In the genomic region with DNA sequence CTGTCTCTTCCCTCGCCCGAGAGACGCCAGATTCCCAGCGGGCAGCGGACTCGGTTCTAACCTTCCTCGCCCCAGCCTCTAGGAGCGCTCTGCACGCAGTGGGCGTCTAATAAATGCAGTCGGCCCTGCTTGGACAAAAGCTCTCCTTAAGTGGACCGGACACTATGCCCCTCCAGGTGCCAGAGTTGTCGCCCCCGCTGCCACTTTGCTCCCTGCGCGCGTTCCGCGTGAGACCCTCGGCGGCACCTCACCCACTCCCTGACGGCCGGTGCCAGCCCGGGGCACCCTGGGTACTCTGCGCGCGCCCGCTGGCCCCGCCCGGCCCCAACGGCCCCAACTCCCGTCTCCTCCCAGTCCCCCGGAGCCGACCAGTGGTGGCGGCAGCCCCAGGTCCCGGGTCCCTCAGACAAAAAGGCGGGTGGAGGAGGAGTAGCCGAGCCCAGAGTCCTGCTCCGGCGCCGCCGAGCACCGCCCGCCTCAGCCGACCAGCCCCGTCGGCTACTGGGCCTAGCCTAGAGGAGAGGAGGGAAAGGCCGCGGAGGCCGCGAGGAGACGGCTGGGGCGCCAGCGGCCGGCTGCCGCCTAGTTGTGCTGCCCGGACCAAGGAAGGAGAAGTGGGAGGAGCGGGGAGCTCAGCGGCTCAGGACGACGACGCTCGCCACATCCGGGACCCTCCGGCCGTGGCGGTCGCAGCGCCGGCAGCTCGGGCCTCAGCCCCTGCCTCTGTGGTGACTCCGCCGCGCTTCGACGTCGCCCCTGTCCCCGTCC, we compare ENCODE assay signal across 8 cellular contexts.
DNase-seq lines count a peak whose midpoint lies in the region; ATAC-seq and TF ChIP-seq lines count a peak whose summit lies in the region.

No MANE protein-coding gene starts in this region.

- peak overlapping the region; percentile 92 for H4K8ac ChIP-seq in trophoblast cell (ENCODE audit: low read depth, low read length)

- peak overlapping the region; percentile 83 for H3K18ac ChIP-seq in trophoblast cell (ENCODE audit: low read length)

- H3K27ac ChIP-seq in heart left ventricle: peak overlapping the region; percentile 81 to 99 (median 96)
- H3K27ac ChIP-seq in trophoblast cell (ENCODE audit: low read depth, low read length): peak overlapping the region; percentile 99

- H2BK5ac ChIP-seq in trophoblast cell (ENCODE audit: low read depth, low read length, poor library complexity): peak overlapping the region; percentile 94

- peak overlapping the region; percentile 95 for H3K14ac ChIP-seq in trophoblast cell (ENCODE audit: low read length)

- H4K12ac ChIP-seq in trophoblast cell (ENCODE audit: low read depth, low read length): peak overlapping the region; percentile 81

- H4K91ac ChIP-seq in trophoblast cell (ENCODE audit: low read depth, low read length): peak overlapping the region; percentile 89

- H2AFZ ChIP-seq in trophoblast cell (ENCODE audit: insufficient read depth, low read length, poor library complexity): peak overlapping the region; percentile 98

- no peaks in the 10 kb centered on the region for H3K9me3 ChIP-seq in MG63
- no peaks in the 10 kb centered on the region for H3K9me3 ChIP-seq in heart left ventricle
- no peaks in the 10 kb centered on the region for H3K9me3 ChIP-seq in trophoblast cell (ENCODE audit: insufficient read depth, low read depth, low read length)

- H3K9ac ChIP-seq in trophoblast cell (ENCODE audit: low read length): peak overlapping the region; percentile 98

- H3K23ac ChIP-seq in trophoblast cell (ENCODE audit: low read length): no peak overlapping the region

- H3K4ac ChIP-seq in trophoblast cell (ENCODE audit: low read depth, low read length): peak overlapping the region; percentile 93

- H3K4me1 ChIP-seq in heart left ventricle (peaks cover 0 to 18% (median 6%) of the 10 kb centered on the region in 12 donors), trophoblast cell (ENCODE audit: control insufficient read depth in 1 of 2, insufficient read depth in 2 of 2, low read length in 2 of 2) (peaks cover 2 to 5% of the 10 kb centered on the region in 2 experiments)

- H3K27me3 ChIP-seq in MG63 (no peaks in the 10 kb centered on the region), heart left ventricle (no peaks in the 10 kb centered on the region), trophoblast cell (ENCODE audit: insufficient read depth, low read length) (no peaks in the 10 kb centered on the region)

- H3K4me3 ChIP-seq in MG63 (peak overlapping the region; percentile 98), heart left ventricle (peak overlapping the region; percentile 72 to 95 (median 84)), trophoblast cell (ENCODE audit: low read depth, low read length) (peak overlapping the region; percentile 92)

- ATAC-seq in activated naive CD8-positive, alpha-beta T cell treated with anti-CD3 and anti-CD28 coated beads, Interleukin-2, amount 50 U/mL, for 24 hours: peak; percentile 96
- peak; percentile 95 to 99 (median 99) for ATAC-seq in heart left ventricle

- peaks cover 19% of the 10 kb centered on the region for H3K4me1 Mint-ChIP-seq in activated naive CD8-positive, alpha-beta T cell treated with anti-CD3 and anti-CD28 coated beads, Interleukin-2, amount 50 U/mL, for 24 hours
- H3K4me1 Mint-ChIP-seq in type B pancreatic cell (ENCODE audit: unreplicated experiment): peaks cover 12% of the 10 kb centered on the region

- peak in 11 of 12 donors; percentile 18 to 62 (median 40) for TF ChIP-seq CTCF in heart left ventricle (IDR thresholded peaks at IDR 0.05)
- peak; percentile 69 for TF ChIP-seq CTCF in type B pancreatic cell (conservative IDR thresholded peaks at IDR 0.05)

- TF ChIP-seq POLR2A in GM10847 (IDR thresholded peaks at IDR 0.05; ENCODE audit: extremely low read depth, insufficient read length): peak; percentile 78
- peak in 1 of 2 donors; percentile 73 for TF ChIP-seq POLR2A in heart left ventricle (IDR thresholded peaks at IDR 0.05)

- no peaks in the 10 kb centered on the region for H3K27me3 Mint-ChIP-seq in activated naive CD8-positive, alpha-beta T cell treated with anti-CD3 and anti-CD28 coated beads, Interleukin-2, amount 50 U/mL, for 24 hours
- no peaks in the 10 kb centered on the region for H3K27me3 Mint-ChIP-seq in type B pancreatic cell

- H3K36me3 Mint-ChIP-seq in activated naive CD8-positive, alpha-beta T cell treated with anti-CD3 and anti-CD28 coated beads, Interleukin-2, amount 50 U/mL, for 24 hours (ENCODE audit: low read depth): no peaks in the 10 kb centered on the region
- no peaks in the 10 kb centered on the region for H3K36me3 Mint-ChIP-seq in type B pancreatic cell

- DNase-seq in HCEC 1CT (peak; percentile 82), MG63 (peak; percentile 90), SKM-1 treated with dmso at 0.1 percent for 144 hours (lab: John Stamatoyannopoulos, UW; ENCODE audit: unreplicated experiment) (peak; percentile 89), heart left ventricle (peak; percentile 84 to 91 (median 88)), trophoblast cell (peak; percentile 78 to 82), type B pancreatic cell (ENCODE audit: extremely low spot score, unreplicated experiment) (peak; percentile 84)
- DNase-seq in activated naive CD8-positive, alpha-beta T cell treated with anti-CD3 and anti-CD28 coated beads, Interleukin-2, amount 50 U/mL, for 24 hours: peak; percentile 78

- peak overlapping the region; percentile 93 for H3K4me3 Mint-ChIP-seq in activated naive CD8-positive, alpha-beta T cell treated with anti-CD3 and anti-CD28 coated beads, Interleukin-2, amount 50 U/mL, for 24 hours
- H3K4me3 Mint-ChIP-seq in type B pancreatic cell: peak overlapping the region; percentile 97

- peak overlapping the region; percentile 46 for H3K27ac Mint-ChIP-seq in activated naive CD8-positive, alpha-beta T cell treated with anti-CD3 and anti-CD28 coated beads, Interleukin-2, amount 50 U/mL, for 24 hours
- H3K27ac Mint-ChIP-seq in type B pancreatic cell: peak overlapping the region; percentile 75

- H3K4me2 ChIP-seq in trophoblast cell (ENCODE audit: low read length): peak overlapping the region; percentile 71

- H2AK5ac ChIP-seq in trophoblast cell (ENCODE audit: low read length): no peak overlapping the region

- intact Hi-C loops in heart left ventricle (cut with DNase I): loop anchor here in 4 of 10 donors (2.0 to 10.0 kb wide), 4 partner anchors 115 to 222 kb away; a partner anchor contains a TSS

- H3K36me3 ChIP-seq in MG63 (no peaks in the 10 kb centered on the region; the same call in 1 of the 2 replicates), heart left ventricle (no peaks in the 10 kb centered on the region), trophoblast cell (ENCODE audit: control insufficient read depth in 1 of 2, insufficient read depth in 2 of 2, low read length in 2 of 2) (no peaks in the 10 kb centered on the region)

- H3K79me1 ChIP-seq in trophoblast cell (ENCODE audit: low read length): peaks cover 10% of the 10 kb centered on the region

- peaks cover 15% of the 10 kb centered on the region for H3K79me2 ChIP-seq in trophoblast cell (ENCODE audit: control insufficient read depth, insufficient read depth, low read length, poor library complexity)

- WGBS in heart left ventricle, 4 donors: 0 to 1% (median 1%) methylated on average over 43 to 78 of the region's 78 CpGs
- WGBS in trophoblast cell (ENCODE audit: extremely low coverage, insufficient coverage, insufficient read length): no CpG with 5 or more reads among the region's 78 CpGs

- peak overlapping the region; percentile 12 for H2BK12ac ChIP-seq in trophoblast cell (ENCODE audit: low read length)

- peak overlapping the region; percentile 84 for H2BK120ac ChIP-seq in trophoblast cell (ENCODE audit: insufficient read depth, low read length, poor library complexity)

- no peaks in the 10 kb centered on the region for H3K9me3 Mint-ChIP-seq in activated naive CD8-positive, alpha-beta T cell treated with anti-CD3 and anti-CD28 coated beads, Interleukin-2, amount 50 U/mL, for 24 hours
- no peaks in the 10 kb centered on the region for H3K9me3 Mint-ChIP-seq in type B pancreatic cell

Comparison
In these comparisons a context has a peak if more than half of its experiments do, and no peak if none do; other contexts are left out.
1. Peak in every context shown above with its lines: DNase-seq, ATAC-seq, H3K4me3 ChIP-seq and H3K27ac ChIP-seq.